Comparison of ENCODE assay signal across 8 cellular contexts in the genomic region with DNA sequence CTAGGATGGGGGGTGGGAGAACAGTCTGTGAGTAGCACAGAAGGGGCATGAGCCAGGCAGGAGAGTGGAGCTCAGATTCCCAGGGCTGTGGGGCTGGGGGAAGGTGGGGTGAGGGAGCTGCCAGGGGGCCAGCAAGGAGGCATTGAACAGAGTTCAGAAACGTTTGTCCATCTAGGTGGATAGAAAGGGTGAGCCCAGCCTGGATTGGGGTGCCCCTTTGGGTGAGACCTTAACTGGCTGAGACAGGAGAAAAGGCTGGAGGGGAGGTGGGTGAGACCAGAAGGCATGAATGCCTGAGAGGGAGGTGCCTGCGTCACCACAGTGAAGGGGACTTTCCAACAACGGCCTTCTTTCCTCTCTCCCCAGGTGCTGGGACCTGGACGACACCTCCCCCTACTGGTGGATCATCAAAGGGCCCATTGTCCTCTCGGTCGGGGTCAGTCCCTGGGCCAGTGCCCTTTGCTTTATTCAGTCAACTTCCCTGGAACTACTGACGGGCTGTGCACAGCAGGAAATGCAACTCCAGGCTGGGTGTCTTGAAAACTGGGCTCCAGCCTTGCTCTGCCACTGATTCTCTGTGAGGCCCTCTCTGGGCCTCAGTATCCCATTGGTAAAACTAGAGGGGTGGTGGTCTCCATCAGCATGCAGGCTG.
DNase-seq lines count a peak whose midpoint lies in the region; ATAC-seq lines count a peak whose summit lies in the region.

No MANE protein-coding gene starts in this region.

- peak; percentile 96 for ATAC-seq in GM18907 (IDR thresholded peaks at IDR 0.05; ENCODE audit: unreplicated experiment)
- ATAC-seq in HG03025 (IDR thresholded peaks at IDR 0.05; ENCODE audit: low FRiP score, unreplicated experiment): peak; percentile 88

- DNase-seq in COLO829 (ENCODE audit: low spot score) (peak; percentile 64), NCI-H69 (lab: John Stamatoyannopoulos, UW) (peak; percentile 59), amniotic epithelial cell (ENCODE audit: low read depth) (peak; percentile 37), iris pigment epithelial cell (ENCODE audit: low read depth) (peak; percentile 15), OCI-M2 (lab: John Stamatoyannopoulos, UW; ENCODE audit: unreplicated experiment) (no peak)
- peak; percentile 74 for DNase-seq in stimulated activated CD8-positive, alpha-beta memory T cell treated with anti-CD3 and anti-CD28 coated beads, Interleukin-4, amount 100 ng/mL, for 48 hours
